In genomic region chr2:235148201-235149170, GRCh38 we compare ENCODE assay signal across 21 cellular contexts.
DNase-seq lines count a peak whose midpoint lies in the region; ATAC-seq and TF ChIP-seq lines count a peak whose summit lies in the region.
"Had no signal": no experiment of that assay in that cellular context is flagged by ENCODE, and none has a peak within 500 bp of the region (broad histone marks: within the 10 kb centered on the region; RNA-seq: fewer than 3 reads in every experiment).

No MANE protein-coding gene starts in this region.

- H3K27me3 Mint-ChIP-seq in naive thymus-derived CD8-positive, alpha-beta T cell, result peaks cover 9 to 35% (median 27%) of the 10 kb centered on the region in 5 donors

- H3K36me3 ChIP-seq in mucosa of rectum (ENCODE audit: control insufficient read depth in 2 of 2, insufficient read depth in 2 of 2, low read length in 2 of 2) (no peaks in the 10 kb centered on the region), transverse colon (no peaks in the 10 kb centered on the region)
- H3K36me3 ChIP-seq: BE2C, MG63, Peyer's patch had no signal

- no peak overlapping the region for H3K9ac ChIP-seq in mucosa of rectum (ENCODE audit: low read depth in 1 of 2, low read length in 2 of 2)

- H3K4me1 ChIP-seq in mucosa of rectum (ENCODE audit: control insufficient read depth in 2 of 2, insufficient read depth in 2 of 2, low read length in 2 of 2), result peaks cover 23 to 33% of the 10 kb centered on the region in 2 donors
- H3K4me1 ChIP-seq in transverse colon, result peaks cover under 1 to 51% (median 18%) of the 10 kb centered on the region in 4 donors
- H3K4me1 ChIP-seq: BE2C had no signal

- no peaks in the 10 kb centered on the region for H3K36me3 Mint-ChIP-seq in naive thymus-derived CD8-positive, alpha-beta T cell

- H3K27me3 ChIP-seq in mucosa of rectum (ENCODE audit: control insufficient read depth in 2 of 2, insufficient read depth in 2 of 2, low read length in 2 of 2) (no peaks in the 10 kb centered on the region), transverse colon (no peaks in the 10 kb centered on the region)
- H3K27me3 ChIP-seq: BE2C, MG63, Peyer's patch had no signal

- no peak overlapping the region for H3K4me3 Mint-ChIP-seq in naive thymus-derived CD8-positive, alpha-beta T cell

- TF ChIP-seq CTCF in transverse colon (IDR thresholded peaks at IDR 0.05) (no peak), GM13976 (IDR thresholded peaks at IDR 0.05; ENCODE audit: borderline replicate concordance, control extremely low read depth, extremely low read depth, insufficient read depth, missing control alignments) (no peak)

- ATAC-seq in naive thymus-derived CD8-positive, alpha-beta T cell, result no peak

- TF ChIP-seq POLR2A in transverse colon (IDR thresholded peaks at IDR 0.05), result no peak

- in situ Hi-C loops in transverse colon (cut with MboI; ENCODE audit: low pct_ligation_motif_present in 1 of 4, low pct_unique_long_range_greater_than_20kb in 1 of 4, low sequenced_read_pairs in 3 of 4) (loop anchor here in 2 of 4 donors (25.0 kb wide), 2 partner anchors 339 to 564 kb away; partner anchors contain the start of gene AGAP1 (in 1 of the 2)), GM13976 (cut with MboI; ENCODE audit: low sequenced_read_pairs, unreplicated experiment) (loop anchor here (25.0 kb wide), 1 partner anchor 589 kb away; no protein-coding TSS in a partner anchor)

- no peak overlapping the region for H3K27ac Mint-ChIP-seq in naive thymus-derived CD8-positive, alpha-beta T cell

- H3K4me1 Mint-ChIP-seq in naive thymus-derived CD8-positive, alpha-beta T cell, result no peaks in the 10 kb centered on the region

- H3K9me3 ChIP-seq in mucosa of rectum (ENCODE audit: control insufficient read depth in 2 of 2, low read length in 2 of 2) (no peaks in the 10 kb centered on the region), transverse colon (no peaks in the 10 kb centered on the region)
- H3K9me3 ChIP-seq: BE2C, MG63, Peyer's patch had no signal

- DNase-seq in globus pallidus (ENCODE audit: low spot score), result peak; percentile 55
- DNase-seq in transverse colon, result no peak
- DNase-seq in SHP77 treated with DMSO at 0.1 percent for 48 hours (lab: John Stamatoyannopoulos, UW), result no peak
- no peak for DNase-seq in GM13976 (ENCODE audit: low spot score)
- no peak for DNase-seq in naive thymus-derived CD8-positive, alpha-beta T cell
- DNase-seq: BE2C; DMS53; EL; GF-D8; Karpas-422; MG63; NCI-H1092 treated with DMSO at 0.1 percent for 48 hours; NCI-H1436 treated with DMSO at 0.1 percent for 48 hours; NCI-H2029 treated with DMSO at 0.1 percent for 48 hours; NCI-H226; NCI-H510A treated with DMSO at 0.1 percent for 48 hours; NCI-H774; NK-92 treated with Interleukin-12 subunit alpha and Interleukin-12 subunit beta, amount 100 ng/mL, for 24 hours had no signal

- POLR2A ChIA-PET in naive thymus-derived CD8-positive, alpha-beta T cell (lab: Charles Lee), result no interaction called here

- intact Hi-C loops in transverse colon (cut with DNase I; ENCODE audit: low total_unique reads), result no loop called here

- H3K4me3 ChIP-seq in mucosa of rectum (ENCODE audit: low read length in 2 of 2), result no peak overlapping the region
- no peak overlapping the region for H3K4me3 ChIP-seq in transverse colon
- H3K4me3 ChIP-seq: MG63, Peyer's patch had no signal

- TF ChIP-seq EP300 in transverse colon (IDR thresholded peaks at IDR 0.05; ENCODE audit: low read depth), result no peak

- 47 to 62% methylated on average over 5 to 7 of the region's 7 CpGs for WGBS in transverse colon (ENCODE audit: low coverage in 1 of 2), 2 donors

- peak overlapping the region; percentile 11 for H3K27ac ChIP-seq in cingulate gyrus (ENCODE audit: low read depth, low read length)
- peak overlapping the region; percentile 65 to 78 for H3K27ac ChIP-seq in mucosa of rectum (ENCODE audit: low read depth in 2 of 2, low read length in 2 of 2)
- peak overlapping the region; percentile 26 to 80 (median 57) for H3K27ac ChIP-seq in transverse colon
- H3K27ac ChIP-seq: Peyer's patch had no signal

- H3K9me3 Mint-ChIP-seq in naive thymus-derived CD8-positive, alpha-beta T cell, result no peaks in the 10 kb centered on the region

Comparison
In these comparisons a context has a peak if more than half of its experiments do, and no peak if none do; other contexts are left out.
1. H3K27ac ChIP-seq: peak in every context shown above with its lines; median percentile 72 in mucosa of rectum; 57 in transverse colon; 11 in cingulate gyrus.